Comparison of ENCODE assay signal across 13 cellular contexts in genomic region chr21:29104239-29104708, GRCh38. TPM values are rescaled to one million over a fixed set of nuclear protein-coding genes. Genes with fewer than 3 reads are reported as not detected.
DNase-seq lines count a peak whose midpoint lies in the region; ATAC-seq lines count a peak whose summit lies in the region.
"Had no signal": no experiment of that assay in that cellular context is flagged by ENCODE, and none has a peak within 500 bp of the region (broad histone marks: within the 10 kb centered on the region; RNA-seq: fewer than 3 reads in every experiment).

No MANE protein-coding gene starts in this region.

- no peaks in the 10 kb centered on the region for H3K36me3 ChIP-seq in H7 (replicated peaks; ENCODE audit: control insufficient read depth, insufficient read depth, low read length)

- no peak overlapping the region for H3K4me3 ChIP-seq in H7 (ENCODE audit: insufficient read depth, low read depth, low read length)

- no peaks in the 10 kb centered on the region for H3K27me3 ChIP-seq in H7 (ENCODE audit: control insufficient read depth, insufficient read depth, low read length)

- ATAC-seq in GM18861 (IDR thresholded peaks at IDR 0.05; ENCODE audit: unreplicated experiment): peak; percentile 83
- ATAC-seq in HG03175 (IDR thresholded peaks at IDR 0.05; ENCODE audit: unreplicated experiment): peak; percentile 39
- no peak for ATAC-seq in GM18498 (IDR thresholded peaks at IDR 0.05; ENCODE audit: unreplicated experiment)

- DNase-seq in astrocyte of the hippocampus (ENCODE audit: low read depth, low spot score): peak; percentile 28
- peak; percentile 77 for DNase-seq in renal cortical epithelial cell (ENCODE audit: low read depth)
- DNase-seq in LoVo (ENCODE audit: low spot score): no peak
- no peak for DNase-seq in H7
- no peak for DNase-seq in mucosa of gallbladder (ENCODE audit: low spot score)
- DNase-seq: activated CD4-positive, alpha-beta T cell treated with anti-CD3 and anti-CD28 coated beads, Interleukin-2, amount 50 U/mL, for 48 hours; activated naive CD4-positive, alpha-beta T cell treated with anti-CD3 and anti-CD28 coated beads, Interleukin-2, amount 50 U/mL, for 16 hours; foreskin melanocyte; NCI-H1105; stimulated activated CD4-positive, alpha-beta T cell treated with anti-CD3 and anti-CD28 coated beads, Interleukin-4, amount 100 ng/mL, for 4 hours had no signal

RNA-seq across cellular contexts. Expression of gene MAP3K7CL, which starts 26.2 kb away (rescaled TPM):
- total RNA-seq in renal cortical epithelial cell (9.6 and 25.5 TPM in 2 replicates), mucosa of gallbladder (5.8 TPM)
- not detected in 2 replicates for total RNA-seq in H7 (2014; rRNA removed; shearing (Covaris generic))

RNA-seq across cellular contexts. Expression of gene CCT8, which starts 30.8 kb away (rescaled TPM):
- 247 and 329 TPM in 2 replicates for total RNA-seq in renal cortical epithelial cell
- 259 and 325 TPM in 2 replicates for total RNA-seq in H7 (2014; rRNA removed; shearing (Covaris generic))
- total RNA-seq in mucosa of gallbladder: 99.3 TPM

Comparison
In these comparisons a context has a peak if more than half of its experiments do, and no peak if none do; other contexts are left out.
1. DNase-seq: peak in astrocyte of the hippocampus (single experiment) and renal cortical epithelial cell (single experiment); none in LoVo (single experiment), H7 (single experiment) and mucosa of gallbladder (single experiment).